11 cellular contexts compared by ENCODE assay signal in the genomic region with DNA sequence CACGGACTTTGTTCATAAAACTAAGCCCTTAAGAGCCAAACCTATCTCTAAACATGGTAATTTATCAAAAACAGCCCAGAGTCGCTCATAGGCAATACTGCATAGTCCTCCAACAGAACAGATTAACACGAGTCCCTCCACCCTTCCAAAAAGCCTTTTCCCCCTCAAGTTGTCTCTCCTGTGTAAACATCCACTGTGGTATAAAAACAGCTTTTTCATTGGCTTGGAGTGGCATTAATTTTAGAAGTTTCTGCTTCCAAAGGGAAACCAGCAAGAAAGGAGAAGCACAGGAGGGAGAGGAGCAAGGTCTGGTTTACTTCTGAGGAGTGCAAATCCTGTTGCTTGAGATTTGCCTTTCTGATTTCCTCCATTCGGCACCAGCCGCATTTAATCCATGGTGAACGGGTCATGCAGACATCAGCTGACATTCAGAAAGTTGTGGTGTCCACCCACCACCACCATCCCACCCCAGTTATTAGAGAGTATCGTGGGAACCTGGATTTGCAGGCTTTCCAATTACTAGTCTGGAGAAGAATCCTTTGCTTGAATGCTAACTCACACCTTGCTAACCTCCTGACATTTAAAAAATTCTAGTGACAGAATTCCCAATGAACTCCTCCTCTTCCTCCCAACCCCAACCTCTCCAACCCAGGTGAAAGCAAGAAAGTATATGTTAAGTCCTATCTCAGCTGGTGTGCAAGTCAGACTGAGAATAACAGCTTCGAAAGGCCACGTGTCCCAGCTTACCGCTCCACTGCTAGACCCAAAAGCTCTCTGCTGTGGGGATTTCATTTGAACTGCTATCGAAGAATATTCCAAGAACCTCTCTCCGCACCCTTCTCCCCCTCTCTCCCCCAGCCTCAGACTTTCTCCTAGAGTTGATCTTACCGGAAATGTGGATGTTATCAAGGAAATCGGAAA. TPM values are rescaled to one million over a fixed set of nuclear protein-coding genes. Genes with fewer than 3 reads are reported as not detected.
DNase-seq lines count a peak whose midpoint lies in the region; ATAC-seq, FAIRE-seq and TF ChIP-seq lines count a peak whose summit lies in the region.
"Had no signal": no experiment of that assay in that cellular context is flagged by ENCODE, and none has a peak within 500 bp of the region (broad histone marks: within the 10 kb centered on the region; RNA-seq: fewer than 3 reads in every experiment).

No MANE protein-coding gene starts in this region.

- FAIRE-seq in GM12891 (lab: Jason Lieb, UNC), result peak; percentile 95
- FAIRE-seq in H54 (lab: Jason Lieb, UNC), result no peak

- H3K27ac ChIP-seq in body of pancreas, result peak overlapping the region in 3 of 4 donors; percentile 38 to 60 (median 49)

- TF ChIP-seq POLR2A in GM12891 (IDR thresholded peaks at IDR 0.05; ENCODE audit: low read depth, low read length), result no peak
- no peak for TF ChIP-seq POLR2A in body of pancreas (IDR thresholded peaks at IDR 0.05)
- no peak for TF ChIP-seq POLR2A in H54 (IDR thresholded peaks at IDR 0.05; ENCODE audit: low read depth, low read length)

- H3K27me3 ChIP-seq in body of pancreas, result no peaks in the 10 kb centered on the region

- intact Hi-C loops in body of pancreas (cut with DNase I), result no loop called here

- peaks cover 97% of the 10 kb centered on the region for H3K4me1 ChIP-seq in body of pancreas

- no peak for TF ChIP-seq CTCF in body of pancreas (IDR thresholded peaks at IDR 0.05)

- no peaks in the 10 kb centered on the region for H3K36me3 ChIP-seq in body of pancreas (replicated peaks in 1 of 2; ENCODE audit: insufficient read depth in 1 of 2, low read depth in 2 of 2)
- H3K36me3 ChIP-seq: stomach had no signal

- 50 to 72% methylated on average over 14 of the region's 14 CpGs for WGBS in body of pancreas, 2 donors

- ATAC-seq in GM19468 (IDR thresholded peaks at IDR 0.05; ENCODE audit: extremely low read depth, unreplicated experiment) (peak; percentile 53), HG03025 (IDR thresholded peaks at IDR 0.05; ENCODE audit: low FRiP score, unreplicated experiment) (peak; percentile 85), body of pancreas (no peak)

- no peak for DNase-seq in GM12891 (ENCODE audit: insufficient read length, low spot score)
- DNase-seq in body of pancreas, result no peak
- DNase-seq in H54 (ENCODE audit: insufficient read length, low spot score), result no peak
- no peak for DNase-seq in activated naive CD4-positive, alpha-beta T cell (lab: John Stamatoyannopoulos, UW)
- DNase-seq in NCI-H1417 (lab: John Stamatoyannopoulos, UW), result no peak
- no peak for DNase-seq in retina
- DNase-seq: activated CD4-positive, alpha-beta T cell treated with anti-CD3 and anti-CD28 coated beads for 1 hour; stomach had no signal

- H3K9me3 ChIP-seq in body of pancreas, result no peaks in the 10 kb centered on the region
- H3K9me3 ChIP-seq: stomach had no signal

- no peak overlapping the region for H3K4me3 ChIP-seq in body of pancreas
- H3K4me3 ChIP-seq: lung, stomach had no signal

TF ChIP-seq in GM12891, 5 proteins besides CTCF, POLR2A, EP300 and RAD21:
- TF ChIP-seq TAF1 (IDR thresholded peaks at IDR 0.05; ENCODE audit: low read depth, low read length) (no peak), PAX5 (IDR thresholded peaks at IDR 0.05; ENCODE audit: insufficient read depth, low read length, severe bottlenecking) (no peak), POU2F2 (IDR thresholded peaks at IDR 0.05; ENCODE audit: low read depth, low read length) (no peak), POLR2AphosphoS5 (IDR thresholded peaks at IDR 0.05; ENCODE audit: low read depth, low read length) (no peak), SPI1 (IDR thresholded peaks at IDR 0.05; ENCODE audit: low read depth, low read length) (no peak)

RNA-seq across cellular contexts. Expression of gene BCL11A, which starts 17.8 kb away (rescaled TPM):
- 10.6 TPM for polyA plus RNA-seq in GM12891 (2012; ENCODE audit: low read depth, missing spikeins)
- 10 to 100 TPM; 14.3 to 16.2 TPM for total RNA-seq in body of pancreas
